Comparison of ENCODE assay signal across 7 cellular contexts in the genomic region with DNA sequence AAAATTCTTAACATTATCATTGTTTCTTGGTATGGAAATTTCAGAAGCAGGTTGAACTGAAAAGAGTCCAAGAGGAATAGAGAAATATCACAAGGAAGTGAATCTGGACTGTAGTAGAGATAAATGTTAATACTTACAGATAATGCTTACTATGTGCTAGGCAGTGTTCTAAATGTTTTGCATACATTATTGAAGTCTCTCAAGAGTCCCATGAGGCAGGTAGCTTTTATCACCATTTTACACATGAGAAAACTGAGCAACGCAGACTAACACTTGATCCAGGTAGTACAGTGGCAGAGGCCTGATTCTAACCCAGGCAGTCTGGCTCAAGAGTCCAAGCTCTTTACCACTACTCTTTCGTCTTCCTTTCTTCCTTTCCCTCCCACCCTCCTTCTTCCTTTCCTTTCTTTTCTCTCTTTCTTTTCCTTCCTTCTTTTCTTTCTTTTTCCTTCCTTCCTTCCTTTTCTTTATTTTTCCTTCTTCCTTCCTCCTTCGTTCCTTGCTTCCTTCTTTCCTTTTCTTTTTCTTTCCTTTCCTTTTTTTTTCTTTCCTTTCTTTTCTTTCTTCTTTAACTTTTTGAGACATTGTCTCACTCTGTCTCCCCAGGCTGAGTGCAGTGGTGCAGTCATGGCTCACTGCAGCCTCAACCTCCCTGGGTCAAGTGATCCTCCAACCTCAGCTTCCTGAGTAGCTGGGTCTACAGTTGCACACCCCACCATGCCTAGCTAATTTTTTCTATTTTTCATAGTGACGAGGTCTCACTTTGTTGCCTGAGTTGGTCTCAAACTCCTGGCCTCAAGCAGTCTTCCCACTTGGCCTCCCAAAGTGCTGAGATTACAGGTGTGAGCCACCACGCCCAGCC. TPM values are rescaled to one million over a fixed set of nuclear protein-coding genes. Genes with fewer than 3 reads are reported as not detected.
A peak's percentile ranks its signal among the peaks of the same experiment; 100 is the strongest.
DNase-seq lines count a peak whose midpoint lies in the region; ATAC-seq, FAIRE-seq and TF ChIP-seq lines count a peak whose summit lies in the region.
"Not testable (repeated sequence)": the region's sequence is repeated elsewhere in the genome, so short reads cannot be mapped to it uniquely, and the experiment has no call there.

No MANE protein-coding gene starts in this region.

- not testable (repeated sequence) for BruUV-seq in GM12878 (replicated peaks; lab: Mats Ljungman, UMichigan)

- H3K36me3 ChIP-seq in Loucy (ENCODE audit: insufficient read depth, low read length); GM12878 (ENCODE audit: control insufficient read depth in 2 of 2, insufficient read depth in 2 of 2, low read length in 1 of 2): not testable (repeated sequence)

- not testable (repeated sequence) for H3K9me3 Mint-ChIP-seq in stimulated activated memory B cell treated with anti-CD40 and anti-IgM and Interleukin-4, amounts not matched to agents 10 μg/mL and 1 μg/mL and 100 μg/mL, for 72 hours

- not testable (repeated sequence) for TF ChIP-seq RAD21 in GM12878 (IDR thresholded peaks at IDR 0.05; ENCODE audit: insufficient read depth, low read depth, low read length)

- not testable (repeated sequence) for H3K27me3 Mint-ChIP-seq in stimulated activated memory B cell treated with anti-CD40 and anti-IgM and Interleukin-4, amounts not matched to agents 10 μg/mL and 1 μg/mL and 100 μg/mL, for 72 hours

- not testable (repeated sequence) for TF ChIP-seq CTCF in Loucy (conservative IDR thresholded peaks at IDR 0.05; ENCODE audit: low read length); GM12878 (IDR thresholded peaks at IDR 0.05 in 2 of 3, conservative IDR thresholded peaks at IDR 0.05 in 1 of 3; ENCODE audit: control insufficient read depth in 2 of 3, extremely low read depth in 1 of 3, insufficient read depth in 1 of 3, low read depth in 3 of 3, low read length in 3 of 3)

- H3K36me3 Mint-ChIP-seq in stimulated activated memory B cell treated with anti-CD40 and anti-IgM and Interleukin-4, amounts not matched to agents 10 μg/mL and 1 μg/mL and 100 μg/mL, for 72 hours, result peaks cover 13% of the 10 kb centered on the region

- H3K4me3 Mint-ChIP-seq in stimulated activated memory B cell treated with anti-CD40 and anti-IgM and Interleukin-4, amounts not matched to agents 10 μg/mL and 1 μg/mL and 100 μg/mL, for 72 hours, result peak overlapping the region; percentile 62

- not testable (repeated sequence) for TF ChIP-seq POLR2A in GM12878 (IDR thresholded peaks at IDR 0.05; ENCODE audit: low read depth, low read length)

- H3K4me1 ChIP-seq in Loucy (ENCODE audit: insufficient read depth, low read length, poor library complexity, severe bottlenecking); GM12878 (ENCODE audit: control insufficient read depth, insufficient read depth, low read length): not testable (repeated sequence)

- RAD21 ChIA-PET in GM12878 (lab: Charles Lee; ENCODE audit: unreplicated experiment), result not testable (repeated sequence)

- H3K9me2 ChIP-seq in Loucy (replicated peaks; ENCODE audit: low read depth, low read length), result not testable (repeated sequence)

- intact Hi-C loops in GM12878 (cut with micrococcal nuclease; ENCODE audit: unreplicated experiment), result loop anchor here (10.0 kb wide), 1 partner anchor 105 kb away; a partner anchor contains a TSS
- intact Hi-C loops in left colon (cut with DNase I, micrococcal nuclease), result not testable (repeated sequence)

- FAIRE-seq in GM12878 (lab: Jason Lieb, UNC), result not testable (repeated sequence)

- H3K9ac ChIP-seq in Loucy (ENCODE audit: low read depth, low read length, poor library complexity, severe bottlenecking); GM12878 (ENCODE audit: control insufficient read depth, insufficient read depth, low read length): not testable (repeated sequence)

- H2AFZ ChIP-seq in Loucy (ENCODE audit: low read length); GM12878 (ENCODE audit: control insufficient read depth, low read depth, low read length): not testable (repeated sequence)

- peaks cover 60% of the 10 kb centered on the region for H3K79me2 ChIP-seq in Loucy (ENCODE audit: insufficient read depth, low read length)
- peaks cover 20% of the 10 kb centered on the region for H3K79me2 ChIP-seq in GM12878 (ENCODE audit: control insufficient read depth, insufficient read depth, low read length)

- peak overlapping the region; percentile 86 for H3K27ac Mint-ChIP-seq in stimulated activated memory B cell treated with anti-CD40 and anti-IgM and Interleukin-4, amounts not matched to agents 10 μg/mL and 1 μg/mL and 100 μg/mL, for 72 hours

- not testable (repeated sequence) for H3K27ac ChIP-seq in GM12878 (ENCODE audit: control insufficient read depth, insufficient read depth)

- DNase-seq in GM12878 (ENCODE audit: low read depth, low spot score); left colon: not testable (repeated sequence)

- not testable (repeated sequence) for TF ChIP-seq EP300 in GM12878 (IDR thresholded peaks at IDR 0.05; ENCODE audit: borderline replicate concordance in 1 of 2, control insufficient read depth in 1 of 2, low read depth in 2 of 2, low read length in 2 of 2)

- SMC1A ChIA-PET in GM12878 (lab: Charles Lee; ENCODE audit: uncharacterized antibody, unreplicated experiment), result not testable (repeated sequence)

- WGBS in GM12878 (ENCODE audit: insufficient coverage, insufficient replicate concordance, low lambda C conversion rate, missing lambda C conversion rate), result 13% methylated on average over 5 of the region's 5 CpGs

- peak overlapping the region; percentile 20 for H3K4me2 ChIP-seq in Loucy (ENCODE audit: low read depth, low read length, poor library complexity, severe bottlenecking)
- H3K4me2 ChIP-seq in GM12878 (ENCODE audit: control insufficient read depth, insufficient read depth), result not testable (repeated sequence)

- H4K20me1 ChIP-seq in Loucy (ENCODE audit: insufficient read depth, low read length, poor library complexity, severe bottlenecking), result peaks cover 14% of the 10 kb centered on the region
- not testable (repeated sequence) for H4K20me1 ChIP-seq in GM12878 (ENCODE audit: control insufficient read depth, insufficient read depth)

- not testable (repeated sequence) for H3K4me3 ChIP-seq in Loucy (ENCODE audit: low read length, poor library complexity, severe bottlenecking); GM12878

- H3K9me3 ChIP-seq in Loucy (ENCODE audit: insufficient read depth, low read depth, low read length); GM12878 (replicated peaks; ENCODE audit: control insufficient read depth, insufficient read depth, low read length): not testable (repeated sequence)

- peaks cover 20% of the 10 kb centered on the region for H3K4me1 Mint-ChIP-seq in stimulated activated memory B cell treated with anti-CD40 and anti-IgM and Interleukin-4, amounts not matched to agents 10 μg/mL and 1 μg/mL and 100 μg/mL, for 72 hours

- CTCF ChIA-PET in GM12878 (lab: Yijun Ruan, JAX), result not testable (repeated sequence)

- POLR2A ChIA-PET in GM12878 (lab: Charles Lee), result not testable (repeated sequence)

- ATAC-seq in GM18511 (IDR thresholded peaks at IDR 0.05; ENCODE audit: unreplicated experiment), result peak; percentile 67
- peak; percentile 50 for ATAC-seq in GM21390 (IDR thresholded peaks at IDR 0.05; ENCODE audit: unreplicated experiment)
- peak; percentile 59 for ATAC-seq in HG02938 (IDR thresholded peaks at IDR 0.05; ENCODE audit: unreplicated experiment)
- peak; percentile 61 for ATAC-seq in GM12878
- peak; percentile 31 for ATAC-seq in left colon
- peak; percentile 57 for ATAC-seq in stimulated activated memory B cell treated with anti-CD40 and anti-IgM and Interleukin-4, amounts not matched to agents 10 μg/mL and 1 μg/mL and 100 μg/mL, for 72 hours

- not testable (repeated sequence) for H3F3A ChIP-seq in Loucy (ENCODE audit: low read depth)

- H3K27me3 ChIP-seq in Loucy (ENCODE audit: insufficient read depth, low read length, poor library complexity, severe bottlenecking); GM12878 (replicated peaks in 1 of 2; ENCODE audit: control insufficient read depth in 2 of 2, insufficient read depth in 2 of 2, low read length in 1 of 2): not testable (repeated sequence)

- in situ Hi-C loops in GM12878 (cut with MboI), result not testable (repeated sequence)

TF ChIP-seq in GM12878, 131 proteins besides CTCF, POLR2A, EP300 and RAD21:
- TF ChIP-seq IKZF2 (IDR thresholded peaks at IDR 0.05), result peak in 1 of 2 experiments; percentile 30; a peak in 1 of 4 replicates
- TF ChIP-seq MTA2 (IDR thresholded peaks at IDR 0.05; ENCODE audit: low read depth), result 0 out of 2 replicates have a peak, but pooled peaks have one; percentile 20
- TF ChIP-seq HDGF (IDR thresholded peaks at IDR 0.05), result 0 out of 2 replicates have a peak, but pooled peaks have one; percentile 39

RNA-seq across cellular contexts. Expression of a gene that starts 6.6 kb away (rescaled TPM):
- 13.4 and 14.5 TPM in 2 replicates for total RNA-seq in GM12878 (2013; cell fraction: nucleolus; rRNA removed)
- total RNA-seq in GM12878 (2014; rRNA removed) (8.6 and 9.1 TPM in 2 replicates), GM12878 (2014; rRNA removed; fragmentation: Illumina TruSeq; extraction: Trizol) (7.8 and 8.0 TPM in 2 replicates), GM12878 (2021) (15.0 and 16.1 TPM in 2 replicates), left colon (10 to 100 TPM; 25.2 to 26.4 TPM)
- 2.6 TPM for polyA plus RNA-seq in GM12878 (2011; ENCODE audit: low read depth)
- polyA plus RNA-seq in GM12878 (2011; rRNA removed) (17.4 and 17.5 TPM in 2 replicates), GM12878 (2014; fragmentation: Illumina TruSeq; extraction: Trizol) (15.6 and 18.1 TPM in 2 replicates), GM12878 (2014; fragmentation: Nextera tagmentation; extraction: Ambion mirVana) (1 to 10 TPM; 3.3 to 4.7 TPM), GM12878 (2014; rRNA removed) (10.9 and 15.2 TPM in 2 replicates), GM12878 (2016; fragmentation: Nextera tagmentation; extraction: Ambion mirVana) (10 to 100 TPM in 1 of 2 experiments, 1 to 10 TPM in 1; 9.8 to 18.8 TPM)
- 8.1 and 9.4 TPM in 2 replicates for polyA plus RNA-seq in GM12878 (2011; cell fraction: cytosol; rRNA removed)
- polyA plus RNA-seq in GM12878 (2011; cell fraction: nucleus; rRNA removed), result 3.0 and 3.4 TPM in 2 replicates
- polyA plus RNA-seq in GM12878 (2012), result 5.6 and 7.6 TPM in 2 replicates
- 14.2 and 15.4 TPM in 2 replicates for polyA minus RNA-seq in GM12878 (2011; rRNA and poly(A)+ RNA removed)
- polyA minus RNA-seq in GM12878 (2011; cell fraction: cytosol; rRNA and poly(A)+ RNA removed), result 8.3 and 8.8 TPM in 2 replicates
- polyA minus RNA-seq in GM12878 (2011; cell fraction: nucleus; rRNA and poly(A)+ RNA removed), result 1.3 and 3.8 TPM in 2 replicates
